Comparison of ENCODE assay signal across 11 cellular contexts in genomic region chr2:43168016-43168369, GRCh38. TPM values are rescaled to one million over a fixed set of nuclear protein-coding genes. Genes with fewer than 3 reads are reported as not detected.
DNase-seq lines count a peak whose midpoint lies in the region; ATAC-seq and TF ChIP-seq lines count a peak whose summit lies in the region.
"Had no signal": no experiment of that assay in that cellular context is flagged by ENCODE, and none has a peak within 500 bp of the region (broad histone marks: within the 10 kb centered on the region; RNA-seq: fewer than 3 reads in every experiment).

No MANE protein-coding gene starts in this region.

- no peaks in the 10 kb centered on the region for H3K9me2 ChIP-seq in MM.1S (replicated peaks; ENCODE audit: insufficient read depth, low read length)

- no peak overlapping the region for H3K4me2 ChIP-seq in MM.1S (ENCODE audit: low read depth, low read length)

- H3F3A ChIP-seq in MM.1S (ENCODE audit: insufficient read depth, low read length) = no peaks in the 10 kb centered on the region; the same call in 1 of the 2 replicates

- no peak for TF ChIP-seq CTCF in CD14-positive monocyte (IDR thresholded peaks at IDR 0.05)
- no peak for TF ChIP-seq CTCF in colonic mucosa (IDR thresholded peaks at IDR 0.05)
- no peak for TF ChIP-seq CTCF in neural crest cell (conservative IDR thresholded peaks at IDR 0.05)
- TF ChIP-seq CTCF in MM.1S (IDR thresholded peaks at IDR 0.05; ENCODE audit: low read length) = no peak
- TF ChIP-seq CTCF in testis (IDR thresholded peaks at IDR 0.05) = no peak

- H3K4me1 ChIP-seq in colonic mucosa (peaks cover 23% of the 10 kb centered on the region), MM.1S (ENCODE audit: low read length) (peaks cover 19% of the 10 kb centered on the region), testis (no peaks in the 10 kb centered on the region)

- H3K36me3 Mint-ChIP-seq in CD14-positive monocyte (peaks cover 2 to 4% of the 10 kb centered on the region in 2 donors), neural crest cell (ENCODE audit: low read depth) (no peaks in the 10 kb centered on the region)

- H3K27ac ChIP-seq in KOPT-K1 (ENCODE audit: low read depth, low read length, poor library complexity, severe bottlenecking) (peak overlapping the region; percentile 57), colonic mucosa (peak overlapping the region; percentile 96), MM.1S (ENCODE audit: low read length) (no peak overlapping the region), testis (no peak overlapping the region)

- no peaks in the 10 kb centered on the region for H3K9me3 ChIP-seq in KOPT-K1 (ENCODE audit: insufficient read depth, low read length, poor library complexity, severe bottlenecking)
- no peaks in the 10 kb centered on the region for H3K9me3 ChIP-seq in colonic mucosa
- H3K9me3 ChIP-seq in MM.1S (replicated peaks; ENCODE audit: insufficient read depth, low read length) = no peaks in the 10 kb centered on the region
- H3K9me3 ChIP-seq in testis = no peaks in the 10 kb centered on the region

- H3K27me3 Mint-ChIP-seq in CD14-positive monocyte (ENCODE audit: low read depth in 3 of 3) = peaks cover 0 to 6% (median 2%) of the 10 kb centered on the region in 3 donors
- H3K27me3 Mint-ChIP-seq in neural crest cell (ENCODE audit: low read depth) = no peaks in the 10 kb centered on the region

- DNase-seq in CD14-positive monocyte (ENCODE audit: low spot score) (no peak), colonic mucosa (no peak), neural crest cell (ENCODE audit: low read depth, low spot score) (no peak), MM.1S (no peak), testis (no peak), midbrain (lab: John Stamatoyannopoulos, UW) (no peak)
- DNase-seq: activated CD4-positive, alpha-beta T cell treated with anti-CD3 and anti-CD28 coated beads, Interleukin-2, amount 50 U/mL, for 4 hours; cerebellar nuclear complex; NCI-H187 had no signal

- no peak overlapping the region for H2AFZ ChIP-seq in MM.1S (ENCODE audit: low read length)

- peaks cover 0 to 2% (median 0%) of the 10 kb centered on the region in 7 donors for H3K9me3 Mint-ChIP-seq in CD14-positive monocyte
- no peaks in the 10 kb centered on the region for H3K9me3 Mint-ChIP-seq in neural crest cell

- peak overlapping the region; percentile 98 to 100 (median 99) for H3K27ac Mint-ChIP-seq in CD14-positive monocyte
- H3K27ac Mint-ChIP-seq in neural crest cell (ENCODE audit: unreplicated experiment) = peak overlapping the region; percentile 79

- TF ChIP-seq POLR2A in testis (IDR thresholded peaks at IDR 0.05) = no peak

- no peaks in the 10 kb centered on the region for H4K20me1 ChIP-seq in MM.1S (ENCODE audit: insufficient read depth, low read length)

- H3K36me3 ChIP-seq in KOPT-K1 (ENCODE audit: insufficient read depth, low read length) (no peaks in the 10 kb centered on the region), colonic mucosa (no peaks in the 10 kb centered on the region), MM.1S (replicated peaks; ENCODE audit: insufficient read depth, low read length) (no peaks in the 10 kb centered on the region), testis (ENCODE audit: low read depth, missing control alignments) (no peaks in the 10 kb centered on the region)

- H3K9ac ChIP-seq in colonic mucosa (ENCODE audit: low read depth in 2 of 2, low read length in 2 of 2) = peak overlapping the region; percentile 48 to 97
- no peak overlapping the region for H3K9ac ChIP-seq in MM.1S (ENCODE audit: low read length)

- H3K4me3 ChIP-seq in colonic mucosa = no peak overlapping the region
- no peak overlapping the region for H3K4me3 ChIP-seq in MM.1S (ENCODE audit: low read length)
- H3K4me3 ChIP-seq in testis = no peak overlapping the region

- intact Hi-C loops in CD14-positive monocyte (cut with micrococcal nuclease) = loop anchor here in 1 of 2 donors (2.0 kb wide), 1 partner anchor 59 kb away; the partner anchor contains the start of gene ZFP36L2
- intact Hi-C loops in colonic mucosa (cut with DNase I) = loop anchor here (2.0 kb wide), 1 partner anchor 57 kb away; no protein-coding TSS in a partner anchor
- intact Hi-C loops in testis (cut with DNase I; ENCODE audit: low total_unique reads) = no loop called here

- peaks cover 81% of the 10 kb centered on the region for H3K4me1 Mint-ChIP-seq in CD14-positive monocyte
- H3K4me1 Mint-ChIP-seq in neural crest cell = peaks cover 34% of the 10 kb centered on the region

- WGBS in testis, 2 donors = 100% methylated on average over 1 of the region's 1 CpG

- no peak for ATAC-seq in GM18909 (IDR thresholded peaks at IDR 0.05; ENCODE audit: poor library complexity, unreplicated experiment)

- no peaks in the 10 kb centered on the region for H3K79me2 ChIP-seq in MM.1S (ENCODE audit: low read length)

- H3K4me3 Mint-ChIP-seq in CD14-positive monocyte (peak overlapping the region; percentile 80), neural crest cell (no peak overlapping the region)

- H3K27me3 ChIP-seq in colonic mucosa (no peaks in the 10 kb centered on the region), MM.1S (replicated peaks; ENCODE audit: insufficient read depth, low read length) (no peaks in the 10 kb centered on the region), testis (no peaks in the 10 kb centered on the region)

RNA-seq across cellular contexts. Expression of gene ZFP36L2, which starts 58.4 kb away (rescaled TPM):
- 10 to 100 TPM; 84.4 to 88.3 TPM for polyA plus RNA-seq in CD14-positive monocyte
- 100 to 1,000 TPM; 166 to 205 TPM for total RNA-seq in colonic mucosa
- total RNA-seq in neural crest cell = 39.8 and 39.9 TPM in 2 replicates
- 10 to 100 TPM; 35.7 to 54.4 TPM for total RNA-seq in testis
- polyA plus RNA-seq in testis (ENCODE audit: insufficient read depth, low read depth, low replicate concordance) = 45.4 TPM

Comparison
In these comparisons a context has a peak if more than half of its experiments do, and no peak if none do; other contexts are left out.
1. H3K27ac ChIP-seq: peak in KOPT-K1 (single experiment) and colonic mucosa (single experiment); none in MM.1S (single experiment) and testis (0 of 2).